ENCODE assay signal across 14 cellular contexts in the genomic region with DNA sequence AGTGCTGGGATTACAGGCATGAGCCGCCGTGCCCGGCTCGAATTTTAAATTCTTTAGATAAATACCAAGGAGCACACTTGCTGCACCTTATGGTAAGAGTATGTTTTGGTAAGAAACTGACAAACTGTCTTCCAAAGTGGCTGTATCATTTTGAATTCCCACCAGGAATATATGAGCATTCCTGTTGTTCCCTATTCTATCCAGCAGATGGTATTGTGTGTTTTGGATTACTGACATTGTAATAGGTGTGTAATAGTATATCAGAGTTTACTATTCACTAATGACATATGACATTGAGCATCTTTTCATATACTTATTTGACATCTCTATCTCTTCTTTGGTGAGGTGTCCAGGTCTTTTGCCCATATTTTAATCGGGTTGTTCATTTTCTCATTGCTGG. TPM values are rescaled to one million over a fixed set of nuclear protein-coding genes. Genes with fewer than 3 reads are reported as not detected.
DNase-seq lines count a peak whose midpoint lies in the region; ATAC-seq and TF ChIP-seq lines count a peak whose summit lies in the region.
"Had no signal": no experiment of that assay in that cellular context is flagged by ENCODE, and none has a peak within 500 bp of the region (broad histone marks: within the 10 kb centered on the region; RNA-seq: fewer than 3 reads in every experiment).

No MANE protein-coding gene starts in this region.

- no peak for TF ChIP-seq CTCF in choroid plexus epithelial cell (conservative IDR thresholded peaks at IDR 0.05; ENCODE audit: low read depth, low read length)

- ATAC-seq in GM19328 (IDR thresholded peaks at IDR 0.05; ENCODE audit: unreplicated experiment): no peak

- DNase-seq in NCI-H510A treated with DMSO at 0.1 percent for 48 hours (lab: John Stamatoyannopoulos, UW) (peak; percentile 14), NCI-H510A (lab: John Stamatoyannopoulos, UW) (no peak), NCI-H2227 (lab: John Stamatoyannopoulos, UW; ENCODE audit: unreplicated experiment) (peak; percentile 15), choroid plexus epithelial cell (ENCODE audit: low read depth) (peak; percentile 5), renal cortical epithelial cell (ENCODE audit: low read depth) (peak; percentile 4), hepatic stellate cell (ENCODE audit: low spot score) (no peak)
- DNase-seq in activated naive CD4-positive, alpha-beta T cell treated with anti-CD3 and anti-CD28 coated beads, Interleukin-2, amount 50 U/mL, for 16 hours: no peak
- DNase-seq: amygdala, naive B cell, NCI-H187, SHP77, upper lobe of left lung had no signal

- H3K4me3 ChIP-seq in choroid plexus epithelial cell (ENCODE audit: low read depth, low read length): no peak overlapping the region
- H3K4me3 ChIP-seq: upper lobe of left lung had no signal

RNA-seq across cellular contexts. Expression of gene TGM6, which starts 40.5 kb away (rescaled TPM):
- total RNA-seq in renal cortical epithelial cell: not detected in 2 replicates
- total RNA-seq: endothelial cell of umbilical vein, upper lobe of left lung had no signal

RNA-seq across cellular contexts. Expression of gene SNRPB, which starts 49.3 kb away (rescaled TPM):
- total RNA-seq in renal cortical epithelial cell: 92.1 and 377 TPM in 2 replicates

Comparison
In these comparisons a context has a peak if more than half of its experiments do, and no peak if none do; other contexts are left out.
1. DNase-seq: peak in NCI-H510A treated with DMSO at 0.1 percent for 48 hours (single experiment), NCI-H2227 (single experiment), choroid plexus epithelial cell (single experiment) and renal cortical epithelial cell (single experiment); none in NCI-H510A (single experiment), hepatic stellate cell (single experiment) and activated naive CD4-positive, alpha-beta T cell treated with anti-CD3 and anti-CD28 coated beads, Interleukin-2, amount 50 U/mL, for 16 hours (single experiment).